Comparison of ENCODE assay signal across 1 cellular context in genomic region chr19:45485301-45486077, GRCh38.
TF ChIP-seq lines count a peak whose summit lies in the region.

No MANE protein-coding gene starts in this region.

TF ChIP-seq in K562, 482 proteins besides CTCF, POLR2A, EP300 and RAD21 (continued from another document and continues in another):
- TF ChIP-seq MNT (conservative IDR thresholded peaks at IDR 0.05), result peak in 1 of 2 experiments; percentile 53; a peak in 2 of 4 replicates
- no peak for TF ChIP-seq ATF6 (CRISPR knock-in tag; IDR thresholded peaks at IDR 0.05)
- no peak for TF ChIP-seq ZFP36 (IDR thresholded peaks at IDR 0.05; ENCODE audit: low read depth, low read length, partially characterized antibody)
- TF ChIP-seq SIN3B (IDR thresholded peaks at IDR 0.05; ENCODE audit: low read depth), result no peak
- TF ChIP-seq POLR2G (IDR thresholded peaks at IDR 0.05; ENCODE audit: low read depth, low read length), result peak; percentile 37; the same call in 1 of the 2 replicates
- peak; percentile 19 for TF ChIP-seq POU5F1 (IDR thresholded peaks at IDR 0.05; ENCODE audit: borderline replicate concordance, low read depth, low read length, partially characterized antibody)
- no peak for TF ChIP-seq ZNF232 (CRISPR knock-in tag; IDR thresholded peaks at IDR 0.05)
- TF ChIP-seq TBP (optimal IDR thresholded peaks at IDR 0.05; ENCODE audit: low read depth, low read length), result peak; percentile 35
- peak; percentile 21; the same call in 1 of the 2 replicates for TF ChIP-seq GTF2F1 (IDR thresholded peaks at IDR 0.05; ENCODE audit: low read depth, low read length)
- no peak for TF ChIP-seq ZNF79 (CRISPR knock-in tag; IDR thresholded peaks at IDR 0.05; ENCODE audit: low read depth)
- TF ChIP-seq ZBTB1 (CRISPR knock-in tag; IDR thresholded peaks at IDR 0.05; ENCODE audit: borderline replicate concordance, low read depth), result no peak
- TF ChIP-seq FOXP4 (CRISPR knock-in tag; IDR thresholded peaks at IDR 0.05; ENCODE audit: borderline replicate concordance), result 0 out of 2 replicates have a peak, but pooled peaks have one; percentile 42
- no peak for TF ChIP-seq THRB (CRISPR knock-in tag; conservative IDR thresholded peaks at IDR 0.05)
- TF ChIP-seq HINFP (tag; conservative IDR thresholded peaks at IDR 0.05; ENCODE audit: low read depth), result no peak
- no peak for TF ChIP-seq ZNF324 (CRISPR knock-in tag; IDR thresholded peaks at IDR 0.05)
- no peak for TF ChIP-seq ZNF449 (CRISPR knock-in tag; IDR thresholded peaks at IDR 0.05)
- TF ChIP-seq GATA2 (CRISPR knock-in tag; IDR thresholded peaks at IDR 0.05), result no peak
- TF ChIP-seq ZBTB40 (IDR thresholded peaks at IDR 0.05), result peak; percentile 62; the same call in 1 of the 2 replicates
- no peak for TF ChIP-seq ZBTB40 (CRISPR knock-in tag; IDR thresholded peaks at IDR 0.05)
- peak; percentile 95 for TF ChIP-seq ZNF316 (IDR thresholded peaks at IDR 0.05)
- TF ChIP-seq ZNF354B (CRISPR knock-in tag; IDR thresholded peaks at IDR 0.05), result no peak
- TF ChIP-seq ZNF592 (IDR thresholded peaks at IDR 0.05), result peak; percentile 96
- TF ChIP-seq MIER1 (IDR thresholded peaks at IDR 0.05; ENCODE audit: low read depth), result no peak
- TF ChIP-seq FOXJ2 (tag; IDR thresholded peaks at IDR 0.05), result peak; percentile 67; the same call in 1 of the 2 replicates
- TF ChIP-seq CCNT2 (IDR thresholded peaks at IDR 0.05; ENCODE audit: borderline replicate concordance, extremely low read depth, insufficient read length, low read depth, low read length), result no peak
- TF ChIP-seq CHD2 (IDR thresholded peaks at IDR 0.05; ENCODE audit: low read depth, low read length), result peak; percentile 18; the same call in 1 of the 2 replicates
- TF ChIP-seq ARID3A (IDR thresholded peaks at IDR 0.05; ENCODE audit: borderline replicate concordance, low read depth, low read length), result no peak
